8 cellular contexts compared by ENCODE assay signal in the genomic region with DNA sequence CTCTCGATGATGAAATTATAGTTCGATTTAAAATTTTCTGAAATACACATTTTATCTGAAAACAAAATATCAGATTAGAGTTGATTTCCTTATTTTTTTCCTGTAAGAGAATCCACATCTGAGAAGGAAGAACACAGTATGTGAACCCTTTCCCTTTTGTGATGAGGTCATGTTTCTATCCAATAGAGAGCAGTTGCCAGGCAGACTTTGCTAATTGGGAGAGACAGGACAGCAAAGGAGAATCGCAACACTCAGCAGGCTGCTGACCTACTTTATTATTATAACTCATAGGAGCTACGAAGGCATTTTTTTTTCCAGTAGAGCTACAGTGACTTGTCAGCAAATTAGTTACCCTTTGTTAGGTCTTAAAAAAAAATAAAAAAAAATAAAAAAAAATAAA.
DNase-seq lines count a peak whose midpoint lies in the region; ATAC-seq, FAIRE-seq and TF ChIP-seq lines count a peak whose summit lies in the region.

No MANE protein-coding gene starts in this region.

- CTCF ChIA-PET in GM12878 (lab: Yijun Ruan, JAX), result no interaction called here

- H2AFZ ChIP-seq in GM12878 (ENCODE audit: control insufficient read depth, low read depth, low read length), result no peak overlapping the region

- ATAC-seq in GM12878 (peak; percentile 55; the same call in 2 of the 3 replicates), GM21576 (IDR thresholded peaks at IDR 0.05; ENCODE audit: unreplicated experiment) (no peak), GM19455 (IDR thresholded peaks at IDR 0.05; ENCODE audit: unreplicated experiment) (no peak)

- H3K27me3 ChIP-seq in GM12878 (replicated peaks in 1 of 2; ENCODE audit: control insufficient read depth in 2 of 2, insufficient read depth in 2 of 2, low read length in 1 of 2), result no peaks in the 10 kb centered on the region

- RAD21 ChIA-PET in GM12878 (lab: Charles Lee; ENCODE audit: unreplicated experiment), result no interaction called here

- BruUV-seq in GM12878 (replicated peaks; lab: Mats Ljungman, UMichigan), result no TSS peak

- WGBS in GM12878 (ENCODE audit: insufficient coverage, insufficient replicate concordance, low lambda C conversion rate, missing lambda C conversion rate), result 33% methylated on average over 4 of the region's 4 CpGs

- SMC1A ChIA-PET in GM12878 (lab: Charles Lee; ENCODE audit: uncharacterized antibody, unreplicated experiment), result no interaction called here

- POLR2A ChIA-PET in GM12878 (lab: Charles Lee), result no interaction called here

- TF ChIP-seq RAD21 in GM12878 (IDR thresholded peaks at IDR 0.05; ENCODE audit: insufficient read depth, low read depth, low read length), result no peak

- TF ChIP-seq CTCF in GM12865 (IDR thresholded peaks at IDR 0.05; ENCODE audit: insufficient read depth, low read depth, low read length, missing control alignments) (no peak), GM12878 (IDR thresholded peaks at IDR 0.05 in 2 of 3, conservative IDR thresholded peaks at IDR 0.05 in 1 of 3; ENCODE audit: control insufficient read depth in 2 of 3, extremely low read depth in 1 of 3, insufficient read depth in 1 of 3, low read depth in 3 of 3, low read length in 3 of 3) (no peak), GM13976 (IDR thresholded peaks at IDR 0.05; ENCODE audit: borderline replicate concordance, control extremely low read depth, extremely low read depth, insufficient read depth, missing control alignments) (no peak)

- no peaks in the 10 kb centered on the region for H3K79me2 ChIP-seq in GM12878 (ENCODE audit: control insufficient read depth, insufficient read depth, low read length)

- no peak for FAIRE-seq in GM12878 (lab: Jason Lieb, UNC)

- in situ Hi-C loops in GM12878 (cut with MboI), result no loop called here
- in situ Hi-C loops in GM13976 (cut with MboI; ENCODE audit: low sequenced_read_pairs, unreplicated experiment), result no loop called here

- H4K20me1 ChIP-seq in GM12878 (ENCODE audit: control insufficient read depth, insufficient read depth), result no peaks in the 10 kb centered on the region

- no peaks in the 10 kb centered on the region for H3K9me3 ChIP-seq in GM12878 (replicated peaks; ENCODE audit: control insufficient read depth, insufficient read depth, low read length)

- no peak for TF ChIP-seq POLR2A in GM12878 (IDR thresholded peaks at IDR 0.05; ENCODE audit: low read depth, low read length)

- H3K36me3 ChIP-seq in GM12878 (ENCODE audit: control insufficient read depth in 2 of 2, insufficient read depth in 2 of 2, low read length in 1 of 2), result no peaks in the 10 kb centered on the region

- TF ChIP-seq EP300 in GM12878 (IDR thresholded peaks at IDR 0.05; ENCODE audit: borderline replicate concordance in 1 of 2, control insufficient read depth in 1 of 2, low read depth in 2 of 2, low read length in 2 of 2), result no peak

- no peak overlapping the region for H3K4me3 ChIP-seq in GM12865 (ENCODE audit: low read depth, low read length)
- H3K4me3 ChIP-seq in Jurkat, Clone E6-1 (ENCODE audit: low read length), result no peak overlapping the region
- H3K4me3 ChIP-seq in GM12878, result no peak overlapping the region

- no peak overlapping the region for H3K27ac ChIP-seq in GM12878 (ENCODE audit: control insufficient read depth, insufficient read depth)

- DNase-seq in GM12865 (ENCODE audit: low read depth) (peak; percentile 3), GM12878 (ENCODE audit: low read depth, low spot score) (no peak), midbrain (lab: John Stamatoyannopoulos, UW) (peak; percentile 16), activated gamma-delta T cell treated with Interleukin-2 at 50 U/mL for 16 hours (no peak), GM13976 (ENCODE audit: low spot score) (no peak)
- peak; percentile 3 for DNase-seq in Jurkat, Clone E6-1 (ENCODE audit: low read depth, low spot score)

- no peak overlapping the region for H3K4me2 ChIP-seq in GM12878 (ENCODE audit: control insufficient read depth, insufficient read depth)

- H3K4me1 ChIP-seq in GM12878 (ENCODE audit: control insufficient read depth, insufficient read depth, low read length), result no peaks in the 10 kb centered on the region

- no peak overlapping the region for H3K9ac ChIP-seq in GM12878 (ENCODE audit: control insufficient read depth, insufficient read depth, low read length)

- intact Hi-C loops in GM12878 (cut with micrococcal nuclease; ENCODE audit: unreplicated experiment), result no loop called here

TF ChIP-seq in GM12878, 131 proteins besides CTCF, POLR2A, EP300 and RAD21:
- no peak for TF ChIP-seq ZBTB40 (IDR thresholded peaks at IDR 0.05; ENCODE audit: borderline replicate concordance)
- no peak for TF ChIP-seq LARP7 (IDR thresholded peaks at IDR 0.05)
- peak; percentile 95 for TF ChIP-seq RFX5 (IDR thresholded peaks at IDR 0.05; ENCODE audit: low read depth, low read length)
- TF ChIP-seq NFXL1 (IDR thresholded peaks at IDR 0.05; ENCODE audit: borderline replicate concordance), result no peak

Comparison
In these comparisons a context has a peak if more than half of its experiments do, and no peak if none do; other contexts are left out.
1. DNase-seq: peak in GM12865 (single experiment), Jurkat, Clone E6-1 (single experiment) and midbrain (single experiment); none in GM12878 (single experiment), activated gamma-delta T cell treated with Interleukin-2 at 50 U/mL for 16 hours (single experiment) and GM13976 (single experiment).